ENCODE assay signal across 2 cellular contexts in genomic region chr9:78221425-78221824, GRCh38.
A peak's percentile ranks its signal among the peaks of the same experiment; 100 is the strongest.
TF ChIP-seq lines count a peak whose summit lies in the region.

No MANE protein-coding gene starts in this region.

TF ChIP-seq in liver, 16 proteins besides CTCF, POLR2A, EP300 and RAD21 (continued from another document):
- TF ChIP-seq ZBTB33 (IDR thresholded peaks at IDR 0.05) (peak; percentile 12), YY1 (IDR thresholded peaks at IDR 0.05) (peak; percentile 26), FOXA2 (IDR thresholded peaks at IDR 0.05) (no peak), RXRA (IDR thresholded peaks at IDR 0.05) (peak; percentile 66 to 70)

TF ChIP-seq in HepG2, 621 proteins besides CTCF, POLR2A, EP300 and RAD21 (continued from another document):
- TF ChIP-seq ZNF451 (CRISPR knock-in tag; IDR thresholded peaks at IDR 0.05) (no peak), AFF4 (CRISPR knock-in tag; IDR thresholded peaks at IDR 0.05) (no peak), ZNF557 (CRISPR knock-in tag; IDR thresholded peaks at IDR 0.05) (no peak), ZNF652 (CRISPR knock-in tag; IDR thresholded peaks at IDR 0.05; ENCODE audit: borderline replicate concordance, low read depth) (no peak), ZNF235 (CRISPR knock-in tag; IDR thresholded peaks at IDR 0.05; ENCODE audit: borderline replicate concordance) (no peak), IRF2 (CRISPR knock-in tag; IDR thresholded peaks at IDR 0.05) (no peak), ZNF75D (CRISPR knock-in tag; IDR thresholded peaks at IDR 0.05; ENCODE audit: borderline replicate concordance) (no peak), GATAD1 (CRISPR knock-in tag; IDR thresholded peaks at IDR 0.05) (no peak), HNRNPH1 (optimal IDR thresholded peaks at IDR 0.05; ENCODE audit: low read depth, low read length) (no peak), CC2D1A (CRISPR knock-in tag; IDR thresholded peaks at IDR 0.05) (no peak), ZUFSP (CRISPR knock-in tag; IDR thresholded peaks at IDR 0.05; ENCODE audit: borderline replicate concordance) (no peak), CENPT (CRISPR knock-in tag; IDR thresholded peaks at IDR 0.05; ENCODE audit: low read depth) (no peak), NCOA1 (CRISPR knock-in tag; IDR thresholded peaks at IDR 0.05) (no peak), ZSCAN31 (CRISPR knock-in tag; IDR thresholded peaks at IDR 0.05; ENCODE audit: low read depth) (no peak)
- TF ChIP-seq, protein P1, sequence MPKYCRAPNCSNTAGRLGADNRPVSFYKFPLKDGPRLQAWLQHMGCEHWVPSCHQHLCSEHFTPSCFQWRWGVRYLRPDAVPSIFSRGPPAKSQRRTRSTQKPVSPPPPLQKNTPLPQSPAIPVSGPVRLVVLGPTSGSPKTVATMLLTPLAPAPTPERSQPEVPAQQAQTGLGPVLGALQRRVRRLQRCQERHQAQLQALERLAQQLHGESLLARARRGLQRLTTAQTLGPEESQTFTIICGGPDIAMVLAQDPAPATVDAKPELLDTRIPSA (CRISPR knock-in tag; IDR thresholded peaks at IDR 0.05; ENCODE audit: borderline replicate concordance) = no peak
TF ChIP-seq in HepG2: peak in this region for 0.
